Comparison of ENCODE assay signal across 18 cellular contexts in the genomic region with DNA sequence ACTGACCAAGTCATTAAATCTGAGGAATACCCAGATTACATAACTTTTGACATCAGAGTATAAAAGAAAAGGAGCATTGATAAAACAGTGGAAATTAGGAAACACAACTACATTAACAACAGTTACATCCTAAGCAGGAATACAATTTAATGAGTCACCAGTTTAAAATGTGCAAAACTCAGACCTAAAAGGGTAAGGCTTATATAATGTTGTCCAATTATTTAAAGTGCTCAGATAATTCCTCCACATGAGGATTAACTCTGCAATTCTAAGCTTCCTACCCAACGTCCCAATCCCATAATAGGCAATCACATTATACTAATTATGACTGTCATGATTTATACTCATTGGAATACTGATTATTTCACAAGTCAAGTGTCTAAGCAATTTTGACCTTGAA. TPM values are rescaled to one million over a fixed set of nuclear protein-coding genes. Genes with fewer than 3 reads are reported as not detected.
DNase-seq lines count a peak whose midpoint lies in the region; ATAC-seq, FAIRE-seq and TF ChIP-seq lines count a peak whose summit lies in the region.
"Had no signal": no experiment of that assay in that cellular context is flagged by ENCODE, and none has a peak within 500 bp of the region (broad histone marks: within the 10 kb centered on the region; RNA-seq: fewer than 3 reads in every experiment).

No MANE protein-coding gene starts in this region.

- no peaks in the 10 kb centered on the region for H4K20me1 ChIP-seq in endothelial cell of umbilical vein (replicated peaks; ENCODE audit: control insufficient read depth, extremely low read depth, insufficient read depth, low read length)

- H3K9me1 ChIP-seq in endothelial cell of umbilical vein (replicated peaks; ENCODE audit: control insufficient read depth, extremely low read depth, insufficient read depth, low read length): no peaks in the 10 kb centered on the region

- no peak overlapping the region for H3K4me3 ChIP-seq in endothelial cell of umbilical vein (replicated peaks in 1 of 3; ENCODE audit: insufficient read depth in 1 of 3, low read depth in 1 of 3, low read length in 3 of 3)
- no peak overlapping the region for H3K4me3 ChIP-seq in H7 (ENCODE audit: insufficient read depth, low read depth, low read length)
- H3K4me3 ChIP-seq: body of pancreas, heart right ventricle, psoas muscle, thyroid gland had no signal

- no peak for TF ChIP-seq POLR2A in endothelial cell of umbilical vein (IDR thresholded peaks at IDR 0.05; ENCODE audit: low read depth, low read length)

- no peak overlapping the region for H3K4me2 ChIP-seq in endothelial cell of umbilical vein (ENCODE audit: insufficient read depth, low read length)

- POLR2A ChIA-PET in endothelial cell of umbilical vein (lab: Charles Lee): no interaction called here

- no peak overlapping the region for H3K9ac ChIP-seq in endothelial cell of umbilical vein (replicated peaks; ENCODE audit: extremely low read depth, insufficient read depth, low read length)

- dilution Hi-C loops in endothelial cell of umbilical vein (cut with MboI; ENCODE audit: extremely low pct_ligation_motif_present, low sequenced_read_pairs): no loop called here

- CTCF ChIA-PET in endothelial cell of umbilical vein (lab: Charles Lee): interaction anchor here (1.1 kb wide), 1 partner anchor 20 kb away, joined by 3 read pairs; no protein-coding TSS in a partner anchor

- intact Hi-C loops in endothelial cell of umbilical vein (cut with micrococcal nuclease): no loop called here

- no peaks in the 10 kb centered on the region for H3K36me3 ChIP-seq in endothelial cell of umbilical vein (ENCODE audit: control insufficient read depth in 2 of 2, extremely low read depth in 1 of 2, insufficient read depth in 2 of 2, low read length in 2 of 2)
- H3K36me3 ChIP-seq in H7 (replicated peaks; ENCODE audit: control insufficient read depth, insufficient read depth, low read length): no peaks in the 10 kb centered on the region
- H3K36me3 ChIP-seq: heart right ventricle, thyroid gland had no signal

- H2AFZ ChIP-seq in endothelial cell of umbilical vein (ENCODE audit: low read depth, low read length): no peak overlapping the region

- H3K27me3 ChIP-seq in endothelial cell of umbilical vein (ENCODE audit: control insufficient read depth in 2 of 2, insufficient read depth in 2 of 2, low read length in 2 of 2) (no peaks in the 10 kb centered on the region), H7 (ENCODE audit: control insufficient read depth, insufficient read depth, low read length) (no peaks in the 10 kb centered on the region)
- H3K27me3 ChIP-seq: body of pancreas, heart right ventricle, thyroid gland had no signal

- peaks cover 8% of the 10 kb centered on the region for H3K4me1 ChIP-seq in endothelial cell of umbilical vein (ENCODE audit: control insufficient read depth, extremely low read depth, insufficient read depth, low read length)
- H3K4me1 ChIP-seq: body of pancreas had no signal

- no TSS peak for BruUV-seq in endothelial cell of umbilical vein (replicated peaks; lab: Mats Ljungman, UMichigan)

- no peaks in the 10 kb centered on the region for H3K9me3 ChIP-seq in endothelial cell of umbilical vein (replicated peaks; ENCODE audit: control insufficient read depth, insufficient read depth, low read length)
- H3K9me3 ChIP-seq: body of pancreas, heart right ventricle, psoas muscle, thyroid gland had no signal

- ATAC-seq in HG03520 (IDR thresholded peaks at IDR 0.05; ENCODE audit: unreplicated experiment): no peak
- ATAC-seq: body of pancreas, heart right ventricle, left cardiac atrium, psoas muscle had no signal

- no peak overlapping the region for H3K27ac ChIP-seq in endothelial cell of umbilical vein (ENCODE audit: insufficient read depth, low read depth, low read length)
- H3K27ac ChIP-seq: body of pancreas, heart right ventricle, psoas muscle, thyroid gland had no signal

- no peak for TF ChIP-seq CTCF in endothelial cell of umbilical vein (IDR thresholded peaks at IDR 0.05; ENCODE audit: extremely low read depth in 1 of 2, insufficient read depth in 1 of 2, low read depth in 1 of 2, low read length in 2 of 2)

- peak; percentile 71 for FAIRE-seq in endothelial cell of umbilical vein (lab: Jason Lieb, UNC)

- peaks cover 53% of the 10 kb centered on the region for H3K79me2 ChIP-seq in endothelial cell of umbilical vein (ENCODE audit: control insufficient read depth, insufficient read depth, low read length)

- DNase-seq in ELR (ENCODE audit: low read depth) (peak; percentile 80), RPMI7951 (ENCODE audit: low read depth) (peak; percentile 54), endothelial cell of umbilical vein (ENCODE audit: low read depth, low spot score) (peak; percentile 40), renal cortical epithelial cell (ENCODE audit: low read depth) (peak; percentile 80), superior temporal gyrus (ENCODE audit: extremely low spot score) (no peak), H7 (no peak), activated T-cell treated with anti-CD3 and anti-CD28 coated beads for 4 hours (no peak)
- DNase-seq: activated gamma-delta T cell; body of pancreas; CD4-positive, CD25-positive, alpha-beta regulatory T cell; heart right ventricle; left cardiac atrium; NCI-H1092; NCI-H2171 treated with DMSO at 0.1 percent for 48 hours; psoas muscle; stimulated activated CD4-positive, alpha-beta T cell treated with anti-CD3 and anti-CD28 coated beads, Interleukin-2, amount 100 ng/mL, for 24 hours; thyroid gland had no signal

TF ChIP-seq in endothelial cell of umbilical vein, 7 proteins besides CTCF, POLR2A, EP300 and RAD21:
- TF ChIP-seq JUN (IDR thresholded peaks at IDR 0.05; ENCODE audit: borderline replicate concordance, insufficient read depth, insufficient read length, low read depth) (peak; percentile 55), FOS (IDR thresholded peaks at IDR 0.05; ENCODE audit: borderline replicate concordance, insufficient read depth, low read length) (peak; percentile 57), GATA2 (IDR thresholded peaks at IDR 0.05; ENCODE audit: insufficient read depth, insufficient read length, low read depth, low read length) (no peak)
- TF ChIP-seq, protein P1, sequence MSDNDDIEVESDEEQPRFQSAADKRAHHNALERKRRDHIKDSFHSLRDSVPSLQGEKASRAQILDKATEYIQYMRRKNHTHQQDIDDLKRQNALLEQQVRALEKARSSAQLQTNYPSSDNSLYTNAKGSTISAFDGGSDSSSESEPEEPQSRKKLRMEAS (IDR thresholded peaks at IDR 0.05; ENCODE audit: insufficient read depth, insufficient read length): no peak

RNA-seq across cellular contexts. Expression of a gene that starts 50.5 kb away (rescaled TPM):
- total RNA-seq in RPMI7951 (2014; rRNA removed; shearing (Covaris generic)): 14.1 and 15.2 TPM in 2 replicates
- total RNA-seq in endothelial cell of umbilical vein (158 and 165 TPM in 2 replicates), renal cortical epithelial cell (44.6 and 52.2 TPM in 2 replicates)
- 37.0 and 41.8 TPM in 2 replicates for polyA plus RNA-seq in endothelial cell of umbilical vein
- polyA plus RNA-seq in endothelial cell of umbilical vein (2011; cell fraction: cytosol; rRNA removed): 27.4 and 30.0 TPM in 2 replicates
- 148 TPM in 2 replicates for polyA plus RNA-seq in endothelial cell of umbilical vein (2011; cell fraction: nucleus; rRNA removed)
- 58.6 and 81.4 TPM in 2 replicates for polyA plus RNA-seq in endothelial cell of umbilical vein (2012)
- polyA minus RNA-seq in endothelial cell of umbilical vein: 605 and 633 TPM in 2 replicates
- 29.0 TPM for polyA minus RNA-seq in endothelial cell of umbilical vein (2011; cell fraction: cytosol; rRNA and poly(A)+ RNA removed)
- 622 and 856 TPM in 2 replicates for polyA minus RNA-seq in endothelial cell of umbilical vein (2011; cell fraction: nucleus; rRNA and poly(A)+ RNA removed)
- 7.9 and 11.6 TPM in 2 replicates for total RNA-seq in H7 (2014; rRNA removed; shearing (Covaris generic))

Comparison
In these comparisons a context has a peak if more than half of its experiments do, and no peak if none do; other contexts are left out.
1. DNase-seq: peak in ELR (single experiment), RPMI7951 (single experiment), endothelial cell of umbilical vein (single experiment) and renal cortical epithelial cell (single experiment); none in superior temporal gyrus (single experiment), H7 (single experiment) and activated T-cell treated with anti-CD3 and anti-CD28 coated beads for 4 hours (single experiment).